Comparison of ENCODE assay signal across 11 cellular contexts in genomic region chr7:47327306-47327697, GRCh38.
A peak's percentile ranks its signal among the peaks of the same experiment; 100 is the strongest.
DNase-seq lines count a peak whose midpoint lies in the region; ATAC-seq and TF ChIP-seq lines count a peak whose summit lies in the region.
"Had no signal": no experiment of that assay in that cellular context is flagged by ENCODE, and none has a peak within 500 bp of the region (broad histone marks: within the 10 kb centered on the region; RNA-seq: fewer than 3 reads in every experiment).

No MANE protein-coding gene starts in this region.

- H3K36me3 ChIP-seq in HEK293 (ENCODE audit: control insufficient read depth in 2 of 2, insufficient read depth in 1 of 2, low read length in 2 of 2) (no peaks in the 10 kb centered on the region), lower lobe of right lung (peaks cover 11% of the 10 kb centered on the region), stomach (peaks cover 4 to 30% (median 21%) of the 10 kb centered on the region in 4 donors)

- intact Hi-C loops in dorsolateral prefrontal cortex (cut with DNase I) (loop anchor here in 1 of 2 donors (5.0 kb wide), 1 partner anchor 60 kb away; no protein-coding TSS in a partner anchor), lower lobe of right lung (cut with DNase I) (no loop called here), stomach (cut with DNase I; ENCODE audit: low total_unique reads) (no loop called here)

- POLR2A ChIA-PET in HEK293 (lab: Yijun Ruan, JAX), result no interaction called here

- TF ChIP-seq EP300 in stomach (IDR thresholded peaks at IDR 0.05), result no peak

- CTCF ChIA-PET in HEK293 (lab: Yijun Ruan, JAX), result no interaction called here

- no peak for TF ChIP-seq POLR2A in stomach (IDR thresholded peaks at IDR 0.05)

- H3K27me3 ChIP-seq in dorsolateral prefrontal cortex (peaks cover 0 to 6% (median 0%) of the 10 kb centered on the region in 45 donors), lower lobe of right lung (ENCODE audit: low read depth) (no peaks in the 10 kb centered on the region), stomach (no peaks in the 10 kb centered on the region)

- ATAC-seq in lower lobe of right lung, result peak in 1 of 2 donors; percentile 3
- ATAC-seq: natural killer cell had no signal

- H3K27ac ChIP-seq in HEK293 (ENCODE audit: extremely low read depth, low read depth, low read length) (peak overlapping the region; percentile 69; the same call in 1 of the 2 replicates), dorsolateral prefrontal cortex (peak overlapping the region in 56 of 59 donors; percentile 1 to 90 (median 76)), lower lobe of right lung (peak overlapping the region; percentile 80), stomach (peak overlapping the region; percentile 65 to 83 (median 79))

- DNase-seq in dorsolateral prefrontal cortex (no peak), lower lobe of right lung (no peak), stomach (no peak), CD1c-positive myeloid dendritic cell (ENCODE audit: extremely low spot score) (no peak), NCI-H2171 (lab: John Stamatoyannopoulos, UW) (no peak)
- no peak for DNase-seq in stimulated activated naive CD4-positive, alpha-beta T cell treated with Interleukin-2 at 50 U/mL for 16 hours (lab: John Stamatoyannopoulos, UW)
- no peak for DNase-seq in activated effector memory CD4-positive, alpha-beta T cell treated with anti-CD3 and anti-CD28 coated beads, Interleukin-2, amount 50 U/mL, for 16 hours
- DNase-seq: DND-41, natural killer cell, NCI-H1436 treated with DMSO at 0.1 percent for 48 hours had no signal

- no peaks in the 10 kb centered on the region for H3K9me3 ChIP-seq in HEK293 (ENCODE audit: control insufficient read depth, insufficient read depth, low read depth, low read length)
- no peaks in the 10 kb centered on the region for H3K9me3 ChIP-seq in lower lobe of right lung
- no peaks in the 10 kb centered on the region for H3K9me3 ChIP-seq in stomach

- H3K4me3 ChIP-seq in HEK293 (ENCODE audit: low read depth, low read length), result no peak overlapping the region
- H3K4me3 ChIP-seq in dorsolateral prefrontal cortex, result peak overlapping the region in 57 of 59 donors; percentile 12 to 66 (median 45)
- H3K4me3 ChIP-seq in lower lobe of right lung, result peak overlapping the region; percentile 42
- peak overlapping the region in 2 of 4 donors; percentile 14 to 18 for H3K4me3 ChIP-seq in stomach

- WGBS in stomach, 5 donors, result 71 to 82% (median 74%) methylated on average over 7 of the region's 7 CpGs

- peaks cover 5% of the 10 kb centered on the region for H3K4me1 ChIP-seq in HEK293 (ENCODE audit: control insufficient read depth, insufficient read depth, low read length)
- peaks cover 50% of the 10 kb centered on the region for H3K4me1 ChIP-seq in lower lobe of right lung
- H3K4me1 ChIP-seq in stomach, result peaks cover 39 to 60% (median 46%) of the 10 kb centered on the region in 4 donors

- TF ChIP-seq CTCF in HEK293 (tag by site-specific recombination; IDR thresholded peaks at IDR 0.05) (no peak), dorsolateral prefrontal cortex (IDR thresholded peaks at IDR 0.05 in 54 of 56, conservative IDR thresholded peaks at IDR 0.05 in 2 of 56; ENCODE audit: low read depth in 1 of 56, partially characterized antibody in 56 of 56) (no peak), lower lobe of right lung (IDR thresholded peaks at IDR 0.05) (no peak), stomach (IDR thresholded peaks at IDR 0.05) (no peak)

TF ChIP-seq in HEK293, 187 proteins besides CTCF, POLR2A, EP300 and RAD21:
- TF ChIP-seq GLI2 (tag by site-specific recombination; IDR thresholded peaks at IDR 0.05; ENCODE audit: borderline replicate concordance, low read depth) (no peak), ZBTB48 (tag by site-specific recombination; IDR thresholded peaks at IDR 0.05) (no peak), REST (tag by site-specific recombination; IDR thresholded peaks at IDR 0.05) (no peak), ZFP41 (tag by site-specific recombination; IDR thresholded peaks at IDR 0.05; ENCODE audit: borderline replicate concordance) (no peak), ZNF214 (tag by site-specific recombination; IDR thresholded peaks at IDR 0.05; ENCODE audit: borderline replicate concordance) (no peak), ZNF580 (tag by site-specific recombination; IDR thresholded peaks at IDR 0.05) (no peak), SP3 (tag by site-specific recombination; IDR thresholded peaks at IDR 0.05) (no peak)
